Comparison of ENCODE assay signal across 13 cellular contexts in genomic region chr11:35007277-35007676, GRCh38.
DNase-seq lines count a peak whose midpoint lies in the region; ATAC-seq and TF ChIP-seq lines count a peak whose summit lies in the region.
"Had no signal": no experiment of that assay in that cellular context is flagged by ENCODE, and none has a peak within 500 bp of the region (broad histone marks: within the 10 kb centered on the region; RNA-seq: fewer than 3 reads in every experiment).

No MANE protein-coding gene starts in this region.

- H3K27me3 ChIP-seq in HL-60 (ENCODE audit: insufficient read depth, poor library complexity, severe bottlenecking), result no peaks in the 10 kb centered on the region
- H3K27me3 ChIP-seq: gastroesophageal sphincter, Peyer's patch had no signal

- DNase-seq in GM10266 (ENCODE audit: extremely low spot score), result peak; percentile 9
- no peak for DNase-seq in HL-60 (ENCODE audit: low read depth in 1 of 2, low spot score in 1 of 2)
- DNase-seq in midbrain (lab: John Stamatoyannopoulos, UW), result no peak
- no peak for DNase-seq in activated CD4-positive, alpha-beta T cell treated with anti-CD3 and anti-CD28 coated beads, Interleukin-2, amount 50 U/mL, for 48 hours
- DNase-seq in stimulated activated CD4-positive, alpha-beta T cell treated with anti-CD3 and anti-CD28 coated beads, Interleukin-12 subunit alpha, Interleukin-12 subunit beta, amount 100 ng/mL, for 4 hours, result no peak
- DNase-seq in coronary artery (ENCODE audit: low spot score), result no peak
- DNase-seq: C1 segment of cervical spinal cord, NCI-H1694, Peyer's patch had no signal

- ATAC-seq in GM19043 (IDR thresholded peaks at IDR 0.05; ENCODE audit: low read depth, unreplicated experiment) (peak; percentile 45), HG02798 (IDR thresholded peaks at IDR 0.05; ENCODE audit: poor library complexity, unreplicated experiment) (peak; percentile 50)
- ATAC-seq: gastroesophageal sphincter had no signal

- peak overlapping the region; percentile 43 for H3K27ac ChIP-seq in HL-60 (replicated peaks)
- no peak overlapping the region for H3K27ac ChIP-seq in coronary artery
- H3K27ac ChIP-seq: gastroesophageal sphincter had no signal

- TF ChIP-seq CTCF in GM10266 (IDR thresholded peaks at IDR 0.05; ENCODE audit: control insufficient read depth, insufficient read depth, low read depth, missing control alignments) (no peak), HL-60 (IDR thresholded peaks at IDR 0.05; ENCODE audit: insufficient read depth, low read length) (no peak), coronary artery (IDR thresholded peaks at IDR 0.05) (no peak)

- H3K4me3 ChIP-seq in HL-60 (replicated peaks; ENCODE audit: insufficient read depth, low read length) (no peak overlapping the region), coronary artery (no peak overlapping the region)
- H3K4me3 ChIP-seq: gastroesophageal sphincter, lung, Peyer's patch had no signal
